ENCODE assay signal across 8 cellular contexts in the genomic region with DNA sequence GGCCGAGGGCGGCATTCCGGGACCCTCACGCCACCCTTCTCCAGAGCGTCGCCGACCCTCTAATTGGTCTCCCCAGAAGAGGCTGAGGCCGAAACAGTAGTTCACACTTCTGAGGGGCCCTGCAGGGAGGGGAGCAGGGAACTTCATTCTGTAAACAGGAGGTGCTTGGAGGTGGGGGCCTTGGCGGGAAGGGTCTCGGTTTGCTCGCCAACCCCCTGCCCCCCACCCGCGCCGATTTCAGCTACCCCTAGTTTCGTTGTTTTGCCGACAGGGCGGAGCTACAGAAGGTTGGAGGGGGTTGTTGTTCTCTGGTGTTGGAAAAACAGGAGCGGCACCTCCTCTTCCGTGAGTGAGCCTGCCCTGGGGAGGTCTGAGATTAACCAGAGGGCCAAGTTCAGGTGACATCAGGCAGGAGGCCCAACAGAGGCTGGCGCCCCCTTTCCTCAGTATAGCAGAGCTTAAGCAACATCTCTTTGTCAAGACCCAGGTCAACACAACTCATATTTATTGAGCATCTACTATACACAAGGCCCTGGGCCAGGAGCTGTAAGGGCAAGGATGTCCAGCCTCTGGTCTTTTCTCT. TPM values are rescaled to one million over a fixed set of nuclear protein-coding genes. Genes with fewer than 3 reads are reported as not detected.
A peak's percentile ranks its signal among the peaks of the same experiment; 100 is the strongest.
DNase-seq lines count a peak whose midpoint lies in the region; ATAC-seq lines count a peak whose summit lies in the region.

No MANE protein-coding gene starts in this region.

- peaks cover 0 to 11% of the 10 kb centered on the region in 2 donors for H3K27me3 Mint-ChIP-seq in T-cell

- H3K27ac Mint-ChIP-seq in T-cell: no peak overlapping the region

- peak overlapping the region; percentile 79 to 82 (median 80) for H3K4me3 Mint-ChIP-seq in T-cell

- H3K4me1 Mint-ChIP-seq in T-cell: peaks cover 7 to 18% (median 9%) of the 10 kb centered on the region in 3 donors

- CTCF ChIA-PET in T-cell (lab: Charles Lee): interaction anchor here (0.6 kb wide), 2 partner anchors 30 to 485 kb away, joined by 3 to 5 read pairs; no protein-coding TSS in a partner anchor

- peak overlapping the region; percentile 91 for H2AFZ ChIP-seq in GM23248

- H3K4me3 ChIP-seq in GM23248: peak overlapping the region; percentile 75
- H3K4me3 ChIP-seq in right cardiac atrium (ENCODE audit: low read length): peak overlapping the region; percentile 64

- peaks cover 6% of the 10 kb centered on the region for H3F3A ChIP-seq in GM23248 (ENCODE audit: insufficient read depth)

- no peaks in the 10 kb centered on the region for H4K20me1 ChIP-seq in GM23248 (ENCODE audit: insufficient read depth)

- H3K36me3 Mint-ChIP-seq in T-cell: no peaks in the 10 kb centered on the region

- peak; percentile 2 for DNase-seq in GM23248
- no peak for DNase-seq in T-cell
- DNase-seq in right cardiac atrium: no peak
- peak; percentile 12 for DNase-seq in retina
- no peak for DNase-seq in RPMI8226
- DNase-seq in stimulated activated CD8-positive, alpha-beta memory T cell treated with anti-CD3 and anti-CD28 coated beads, Interleukin-4, amount 100 ng/mL, for 48 hours: no peak
- no peak for DNase-seq in NCI-H1417 treated with DMSO at 0.1 percent for 48 hours (lab: John Stamatoyannopoulos, UW)
- no peak for DNase-seq in germinal center (ENCODE audit: low spot score)

- H3K4me1 ChIP-seq in GM23248 (ENCODE audit: insufficient read depth): no peaks in the 10 kb centered on the region
- peaks cover 4% of the 10 kb centered on the region for H3K4me1 ChIP-seq in right cardiac atrium (ENCODE audit: control insufficient read depth, insufficient read depth, low read length)

- H3K9ac ChIP-seq in GM23248: no peak overlapping the region

- H3K27me3 ChIP-seq in GM23248 (replicated peaks; ENCODE audit: insufficient read depth): no peaks in the 10 kb centered on the region; the same call in 1 of the 2 replicates
- H3K27me3 ChIP-seq in right cardiac atrium (ENCODE audit: control insufficient read depth, insufficient read depth): no peaks in the 10 kb centered on the region

- H3K9me2 ChIP-seq in GM23248 (ENCODE audit: insufficient read depth): no peaks in the 10 kb centered on the region

- no peak overlapping the region for H3K27ac ChIP-seq in GM23248
- no peak overlapping the region for H3K27ac ChIP-seq in right cardiac atrium (ENCODE audit: low read length)

- ATAC-seq in T-cell (replicated peaks in 1 of 4): peak in 2 of 4 experiments; percentile 4
- peak; percentile 1 for ATAC-seq in right cardiac atrium

- H3K9me3 ChIP-seq in GM23248 (ENCODE audit: low read depth) (no peaks in the 10 kb centered on the region), right cardiac atrium (ENCODE audit: control insufficient read depth, low read length) (no peaks in the 10 kb centered on the region)

- no peaks in the 10 kb centered on the region for H3K36me3 ChIP-seq in GM23248 (ENCODE audit: low read depth)

- no peaks in the 10 kb centered on the region for H3K79me2 ChIP-seq in GM23248 (ENCODE audit: insufficient read depth)

- POLR2A ChIA-PET in T-cell (lab: Charles Lee): interaction anchor here (0.5 to 0.6 kb wide), 2 partner anchors 270 to 1752 kb away, joined by 3 to 4 read pairs; no protein-coding TSS in a partner anchor

- 32 to 36% methylated on average over 20 of the region's 20 CpGs for WGBS in GM23248 (ENCODE audit: low coverage in 1 of 2, low lambda C conversion rate in 2 of 2, missing lambda C conversion rate in 2 of 2), 2 experiments
- WGBS in right cardiac atrium: 29% methylated on average over 20 of the region's 20 CpGs

- in situ Hi-C loops in GM23248 (cut with MboI): no loop called here

- intact Hi-C loops in right cardiac atrium (cut with DNase I): no loop called here

- no peaks in the 10 kb centered on the region for H3K9me3 Mint-ChIP-seq in T-cell

- peak overlapping the region; percentile 90 for H3K4me2 ChIP-seq in GM23248 (ENCODE audit: unreplicated experiment)

RNA-seq across cellular contexts. Expression of gene ERBB3, which starts 0.7 kb away (rescaled TPM):
- 3.3 and 3.5 TPM in 2 replicates for total RNA-seq in GM23248 (2014; rRNA removed; shearing (Covaris generic))
- polyA plus RNA-seq in GM23248 (2016; fragmentation: Nextera tagmentation; extraction: Ambion mirVana): 1.9 and 2.1 TPM in 2 replicates
- total RNA-seq in T-cell: 10 to 100 TPM in 1 of 5 donors, 1 to 10 TPM in 3, under 1 TPM in 1; 0.93 to 24.0 (median 8.2) TPM
- total RNA-seq in right cardiac atrium: 1 to 10 TPM; 3.2 to 7.4 (median 6.1) TPM
- 6.4 TPM for polyA plus RNA-seq in right cardiac atrium

RNA-seq across cellular contexts. Expression of gene PA2G4, which starts 23.7 kb away (rescaled TPM):
- total RNA-seq in GM23248 (2014; rRNA removed; shearing (Covaris generic)): 115 and 120 TPM in 2 replicates
- 152 and 157 TPM in 2 replicates for polyA plus RNA-seq in GM23248 (2016; fragmentation: Nextera tagmentation; extraction: Ambion mirVana)
- total RNA-seq in T-cell: 100 to 1,000 TPM in 3 of 5 donors, 10 to 100 TPM in 2; 67.5 to 113 (median 104) TPM
- 10 to 100 TPM; 65.5 to 77.6 (median 74.2) TPM for total RNA-seq in right cardiac atrium
- polyA plus RNA-seq in right cardiac atrium: 73.3 TPM

RNA-seq across cellular contexts. Expression of gene RPL41, which starts 35.8 kb away (rescaled TPM):
- 1,463 and 1,892 TPM in 2 replicates for total RNA-seq in GM23248 (2014; rRNA removed; shearing (Covaris generic))
- polyA plus RNA-seq in GM23248 (2016; fragmentation: Nextera tagmentation; extraction: Ambion mirVana) (2,480 and 2,545 TPM in 2 replicates), right cardiac atrium (2,026 TPM)
- total RNA-seq in T-cell (1,000 to 10,000 TPM; 4,612 to 5,648 (median 5,133) TPM), right cardiac atrium (1,000 to 10,000 TPM; 2,156 to 2,505 (median 2,353) TPM)

RNA-seq across cellular contexts. Expression of gene ZC3H10, which starts 37.4 kb away (rescaled TPM):
- total RNA-seq in GM23248 (2014; rRNA removed; shearing (Covaris generic)): 1.9 and 2.7 TPM in 2 replicates
- 3.0 and 3.3 TPM in 2 replicates for polyA plus RNA-seq in GM23248 (2016; fragmentation: Nextera tagmentation; extraction: Ambion mirVana)
- 10 to 100 TPM in 3 of 5 donors, 1 to 10 TPM in 2; 8.4 to 15.1 (median 11.4) TPM for total RNA-seq in T-cell
- 1 to 10 TPM; 6.1 to 8.6 (median 6.7) TPM for total RNA-seq in right cardiac atrium
- 2.7 TPM for polyA plus RNA-seq in right cardiac atrium

RNA-seq across cellular contexts. Expression of gene RPS26, which starts 38.9 kb away (rescaled TPM):
- 332 and 1,155 TPM in 2 replicates for total RNA-seq in GM23248 (2014; rRNA removed; shearing (Covaris generic))
- polyA plus RNA-seq in GM23248 (2016; fragmentation: Nextera tagmentation; extraction: Ambion mirVana) (271 and 274 TPM in 2 replicates), right cardiac atrium (739 TPM)
- total RNA-seq in T-cell (100 to 1,000 TPM in 1 of 5 donors, 10 to 100 TPM in 4; 30.3 to 141 (median 49.9) TPM), right cardiac atrium (10 to 100 TPM; 30.0 to 55.1 (median 39.7) TPM)

Comparison
In these comparisons a context has a peak if more than half of its experiments do, and no peak if none do; other contexts are left out.
1. DNase-seq: peak in GM23248 (single experiment) and retina (single experiment); none in T-cell (0 of 34), right cardiac atrium (0 of 3), RPMI8226 (single experiment), stimulated activated CD8-positive, alpha-beta memory T cell treated with anti-CD3 and anti-CD28 coated beads, Interleukin-4, amount 100 ng/mL, for 48 hours (single experiment), NCI-H1417 treated with DMSO at 0.1 percent for 48 hours (single experiment) and germinal center (single experiment).